In the genomic region with DNA sequence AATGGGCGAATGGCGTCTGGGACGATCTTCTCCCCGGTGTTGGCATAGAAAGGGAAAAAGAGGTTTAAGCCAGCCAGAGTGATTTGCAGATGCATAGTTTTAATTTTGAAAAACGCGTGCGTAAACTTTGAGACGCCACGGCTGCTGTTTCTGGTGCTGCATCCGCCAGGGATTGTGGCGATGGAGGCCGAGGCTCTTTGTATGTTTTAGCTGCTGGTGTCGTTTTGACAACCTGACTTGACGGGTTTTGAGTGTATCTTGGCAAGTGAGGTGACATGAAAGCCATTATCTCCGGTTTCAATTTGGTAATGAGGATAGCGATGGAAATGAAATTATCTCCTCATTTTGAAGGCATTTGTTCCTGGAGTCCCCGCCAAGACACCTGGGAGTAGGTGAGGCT, we compare ENCODE assay signal across 9 cellular contexts. TPM values are rescaled to one million over a fixed set of nuclear protein-coding genes. Genes with fewer than 3 reads are reported as not detected.
DNase-seq lines count a peak whose midpoint lies in the region; ATAC-seq and TF ChIP-seq lines count a peak whose summit lies in the region.
"Had no signal": no experiment of that assay in that cellular context is flagged by ENCODE, and none has a peak within 500 bp of the region (broad histone marks: within the 10 kb centered on the region; RNA-seq: fewer than 3 reads in every experiment).

No MANE protein-coding gene starts in this region.

- peaks cover 52% of the 10 kb centered on the region for H3K27me3 Mint-ChIP-seq in HFFc6 (ENCODE audit: insufficient read depth)
- peaks cover 57% of the 10 kb centered on the region for H3K27me3 Mint-ChIP-seq in activated CD4-positive, alpha-beta memory T cell treated with anti-CD3 and anti-CD28 coated beads, Interleukin-2, amount 10 ng/mL, durations not matched to agents 7 days and 5 days

- no peaks in the 10 kb centered on the region for H3K36me3 ChIP-seq in iPS-15b (ENCODE audit: control insufficient read depth, insufficient read depth, low read length)
- no peaks in the 10 kb centered on the region for H3K36me3 ChIP-seq in skeletal muscle tissue (ENCODE audit: control insufficient read depth in 3 of 3, insufficient read depth in 3 of 3, low read length in 3 of 3)

- H3K4me3 ChIP-seq in iPS-15b (ENCODE audit: low read depth, low read length): peak overlapping the region; percentile 71
- H3K4me3 ChIP-seq in skeletal muscle tissue (ENCODE audit: low read length in 3 of 3): peak overlapping the region; percentile 65 to 72 (median 66)

- no peak overlapping the region for H3K27ac ChIP-seq in skeletal muscle tissue (ENCODE audit: low read depth, low read length)

- H3K9me3 ChIP-seq in iPS-15b (ENCODE audit: control insufficient read depth, insufficient read depth, low read length) (no peaks in the 10 kb centered on the region), skeletal muscle tissue (ENCODE audit: control insufficient read depth in 3 of 3, low read length in 3 of 3) (no peaks in the 10 kb centered on the region)

- H3K36me3 Mint-ChIP-seq in HFFc6 (ENCODE audit: low read depth): no peaks in the 10 kb centered on the region
- H3K36me3 Mint-ChIP-seq in activated CD4-positive, alpha-beta memory T cell treated with anti-CD3 and anti-CD28 coated beads, Interleukin-2, amount 10 ng/mL, durations not matched to agents 7 days and 5 days (ENCODE audit: low read depth): peaks cover 16% of the 10 kb centered on the region

- H3K9ac ChIP-seq in iPS-15b (ENCODE audit: low read depth, low read length) (no peak overlapping the region), skeletal muscle tissue (ENCODE audit: low read depth in 1 of 3, low read length in 3 of 3) (peak overlapping the region in 2 of 3 donors; percentile 32 to 57)

- POLR2A ChIA-PET in activated CD4-positive, alpha-beta memory T cell treated with anti-CD3 and anti-CD28 coated beads, Interleukin-2, amount 10 ng/mL, durations not matched to agents 7 days and 5 days (lab: Charles Lee): interaction anchor here (0.7 kb wide), 1 partner anchor 11 kb away, joined by 3 read pairs; no protein-coding TSS in a partner anchor

- peaks cover 53% of the 10 kb centered on the region for H3K27me3 ChIP-seq in iPS-15b (ENCODE audit: control insufficient read depth, insufficient read depth, low read length)
- peaks cover 12 to 23% (median 17%) of the 10 kb centered on the region in 3 donors for H3K27me3 ChIP-seq in skeletal muscle tissue (ENCODE audit: control insufficient read depth in 3 of 3, insufficient read depth in 3 of 3, low read length in 3 of 3)

- H3K4me3 Mint-ChIP-seq in HFFc6: peak overlapping the region; percentile 45; the same call in 1 of the 2 replicates
- peak overlapping the region; percentile 77 for H3K4me3 Mint-ChIP-seq in activated CD4-positive, alpha-beta memory T cell treated with anti-CD3 and anti-CD28 coated beads, Interleukin-2, amount 10 ng/mL, durations not matched to agents 7 days and 5 days

- no peaks in the 10 kb centered on the region; the same call in 1 of the 2 replicates for H3K9me3 Mint-ChIP-seq in HFFc6
- H3K9me3 Mint-ChIP-seq in activated CD4-positive, alpha-beta memory T cell treated with anti-CD3 and anti-CD28 coated beads, Interleukin-2, amount 10 ng/mL, durations not matched to agents 7 days and 5 days: no peaks in the 10 kb centered on the region

- CTCF ChIA-PET in activated CD4-positive, alpha-beta memory T cell treated with anti-CD3 and anti-CD28 coated beads, Interleukin-2, amount 10 ng/mL, durations not matched to agents 7 days and 5 days (lab: Charles Lee): interaction anchor here (1.5 kb wide), 1 partner anchor 31 kb away, joined by 3 read pairs; no protein-coding TSS in a partner anchor

- no peak for ATAC-seq in GM19397 (IDR thresholded peaks at IDR 0.05; ENCODE audit: unreplicated experiment)
- no peak for ATAC-seq in GM19467 (IDR thresholded peaks at IDR 0.05; ENCODE audit: unreplicated experiment)

- no peak overlapping the region for H3K27ac Mint-ChIP-seq in HFFc6
- H3K27ac Mint-ChIP-seq in activated CD4-positive, alpha-beta memory T cell treated with anti-CD3 and anti-CD28 coated beads, Interleukin-2, amount 10 ng/mL, durations not matched to agents 7 days and 5 days: no peak overlapping the region

- DNase-seq in HFFc6: no peak
- no peak for DNase-seq in activated CD4-positive, alpha-beta memory T cell treated with anti-CD3 and anti-CD28 coated beads, Interleukin-2, amount 10 ng/mL, durations not matched to agents 7 days and 5 days
- no peak for DNase-seq in NCI-H1436 treated with DMSO at 0.1 percent for 48 hours (lab: John Stamatoyannopoulos, UW)
- DNase-seq in iPS-NIHi7 (ENCODE audit: extremely low spot score): no peak
- DNase-seq: MM.1S had no signal

- peaks cover 26% of the 10 kb centered on the region for H3K4me1 Mint-ChIP-seq in HFFc6 (ENCODE audit: low read depth)
- H3K4me1 Mint-ChIP-seq in activated CD4-positive, alpha-beta memory T cell treated with anti-CD3 and anti-CD28 coated beads, Interleukin-2, amount 10 ng/mL, durations not matched to agents 7 days and 5 days: peaks cover 47% of the 10 kb centered on the region

- H3K4me1 ChIP-seq in iPS-15b (ENCODE audit: control insufficient read depth, insufficient read depth, low read length) (peaks cover 8% of the 10 kb centered on the region), skeletal muscle tissue (ENCODE audit: control insufficient read depth in 3 of 3, insufficient read depth in 3 of 3, low read length in 3 of 3) (peaks cover 8 to 30% (median 24%) of the 10 kb centered on the region in 3 donors)

- TF ChIP-seq CTCF in HFFc6 (IDR thresholded peaks at IDR 0.05): no peak

RNA-seq across cellular contexts. Expression of gene PTGDR, which starts 1.6 kb away (rescaled TPM):
- total RNA-seq in HFFc6 (2021; fragmentation: NEBNext Ultra II Directional; extraction: Animal tissue kit (Norgen Biotek cat#: 25700)): not detected
- total RNA-seq in activated CD4-positive, alpha-beta memory T cell treated with anti-CD3 and anti-CD28 coated beads, Interleukin-2, amount 10 ng/mL, durations not matched to agents 7 days and 5 days: under 1 TPM; 0.25 to 0.38 TPM
- under 0.01 TPM for total RNA-seq in skeletal muscle tissue

RNA-seq across cellular contexts. Expression of gene PTGER2, which starts 45.0 kb away (rescaled TPM):
- total RNA-seq in HFFc6 (2021; fragmentation: NEBNext Ultra II Directional; extraction: Animal tissue kit (Norgen Biotek cat#: 25700)): under 1 TPM; 0.28 to 0.73 (median 0.37) TPM
- 100 to 1,000 TPM; 108 to 112 TPM for total RNA-seq in activated CD4-positive, alpha-beta memory T cell treated with anti-CD3 and anti-CD28 coated beads, Interleukin-2, amount 10 ng/mL, durations not matched to agents 7 days and 5 days
- total RNA-seq in skeletal muscle tissue: 1.6 TPM

Comparison
In these comparisons a context has a peak if more than half of its experiments do, and no peak if none do; other contexts are left out.
1. RNA of gene PTGER2, which starts 45.0 kb away (total RNA-seq): 108 to 112 TPM in activated CD4-positive, alpha-beta memory T cell treated with anti-CD3 and anti-CD28 coated beads, Interleukin-2, amount 10 ng/mL, durations not matched to agents 7 days and 5 days; 1.6 TPM in skeletal muscle tissue (single experiment) and 0.28 to 0.73 TPM in HFFc6; every median in the first group is over 10 times any median in the second.